ENCODE assay signal across 17 cellular contexts in genomic region chr17:9979463-9979995, GRCh38.
DNase-seq lines count a peak whose midpoint lies in the region; ATAC-seq and TF ChIP-seq lines count a peak whose summit lies in the region.
"Had no signal": no experiment of that assay in that cellular context is flagged by ENCODE, and none has a peak within 500 bp of the region (broad histone marks: within the 10 kb centered on the region; RNA-seq: fewer than 3 reads in every experiment).

No MANE protein-coding gene starts in this region.

- no peak overlapping the region for H3K4me3 ChIP-seq in NB4 (ENCODE audit: low read depth, low read length)

- DNase-seq in CD14-positive monocyte (ENCODE audit: low spot score), result no peak
- peak; percentile 39 for DNase-seq in NB4 (ENCODE audit: low read depth)
- no peak for DNase-seq in immature natural killer cell
- DNase-seq in progenitor cell of endocrine pancreas (ENCODE audit: low spot score, unreplicated experiment), result no peak
- no peak for DNase-seq in RPMI8226
- DNase-seq in Calu3, result no peak
- DNase-seq in stimulated activated CD4-positive, alpha-beta T cell treated with anti-CD3 and anti-CD28 coated beads, Interleukin-2, amount 100 ng/mL, for 48 hours, result no peak
- DNase-seq: BE2C, NCI-H1092, NCI-H1694, NCI-H446 treated with DMSO at 0.1 percent for 48 hours, NCI-H748 treated with DMSO at 0.1 percent for 48 hours, PC-3, Right ventricle myocardium superior, SK-N-SH had no signal

- CTCF ChIA-PET in Calu3 (lab: Charles Lee), result no interaction called here

- H3K4me3 Mint-ChIP-seq in CD14-positive monocyte (no peak overlapping the region), immature natural killer cell (no peak overlapping the region), progenitor cell of endocrine pancreas (ENCODE audit: low read depth) (no peak overlapping the region), Calu3 (ENCODE audit: low read depth, unreplicated experiment) (no peak overlapping the region)
- H3K4me3 Mint-ChIP-seq: IgD-negative memory B cell had no signal

- peaks cover 49 to 86% of the 10 kb centered on the region in 2 donors for H3K36me3 Mint-ChIP-seq in CD14-positive monocyte
- H3K36me3 Mint-ChIP-seq in immature natural killer cell, result peaks cover 4 to 10% (median 4%) of the 10 kb centered on the region in 3 donors
- no peaks in the 10 kb centered on the region for H3K36me3 Mint-ChIP-seq in progenitor cell of endocrine pancreas (ENCODE audit: insufficient read depth)
- no peaks in the 10 kb centered on the region for H3K36me3 Mint-ChIP-seq in Calu3 (ENCODE audit: insufficient read depth, unreplicated experiment)
- H3K36me3 Mint-ChIP-seq: IgD-negative memory B cell had no signal

- H3K9me3 Mint-ChIP-seq in CD14-positive monocyte (peaks cover 0 to 2% (median 0%) of the 10 kb centered on the region in 7 donors), immature natural killer cell (no peaks in the 10 kb centered on the region), progenitor cell of endocrine pancreas (ENCODE audit: low read depth) (no peaks in the 10 kb centered on the region), Calu3 (ENCODE audit: low read depth, unreplicated experiment) (no peaks in the 10 kb centered on the region)
- H3K9me3 Mint-ChIP-seq: IgD-negative memory B cell had no signal

- TF ChIP-seq CTCF in CD14-positive monocyte (IDR thresholded peaks at IDR 0.05), result no peak
- TF ChIP-seq CTCF in NB4 (IDR thresholded peaks at IDR 0.05; ENCODE audit: low read depth, low read length), result no peak
- TF ChIP-seq CTCF in progenitor cell of endocrine pancreas (IDR thresholded peaks at IDR 0.05; ENCODE audit: unreplicated experiment), result no peak
- TF ChIP-seq CTCF in Calu3 (IDR thresholded peaks at IDR 0.05; ENCODE audit: unreplicated experiment), result no peak

- TF ChIP-seq POLR2A in NB4 (IDR thresholded peaks at IDR 0.05; ENCODE audit: extremely low read depth, insufficient read length), result no peak

- H3K27ac Mint-ChIP-seq in CD14-positive monocyte (peak overlapping the region in 5 of 7 donors; percentile 70 to 76 (median 73)), immature natural killer cell (peak overlapping the region in 4 of 6 donors; percentile 43 to 61 (median 49)), progenitor cell of endocrine pancreas (peak overlapping the region; percentile 51), Calu3 (ENCODE audit: unreplicated experiment) (no peak overlapping the region)
- H3K27ac Mint-ChIP-seq: IgD-negative memory B cell had no signal

- H3K4me1 Mint-ChIP-seq in CD14-positive monocyte, result peaks cover 54% of the 10 kb centered on the region
- H3K4me1 Mint-ChIP-seq in immature natural killer cell, result peaks cover 43 to 63% of the 10 kb centered on the region in 2 donors
- no peaks in the 10 kb centered on the region for H3K4me1 Mint-ChIP-seq in progenitor cell of endocrine pancreas (ENCODE audit: low read depth)
- H3K4me1 Mint-ChIP-seq in Calu3 (ENCODE audit: low read depth, unreplicated experiment), result no peaks in the 10 kb centered on the region

- intact Hi-C loops in CD14-positive monocyte (cut with micrococcal nuclease), result loop anchor here in 1 of 2 donors (5.0 kb wide), 1 partner anchor 83 kb away; no protein-coding TSS in a partner anchor
- intact Hi-C loops in Calu3 (cut with micrococcal nuclease; ENCODE audit: unreplicated experiment), result loop anchor here (10.0 kb wide), 1 partner anchor 135 kb away; no protein-coding TSS in a partner anchor

- BruUV-seq in Calu3 (replicated peaks; lab: Mats Ljungman, UMichigan), result no TSS peak

- no peak for ATAC-seq in GM21786 (IDR thresholded peaks at IDR 0.05; ENCODE audit: unreplicated experiment)
- ATAC-seq: PC-3 had no signal

- H3K27me3 Mint-ChIP-seq in CD14-positive monocyte (ENCODE audit: low read depth in 3 of 3), result peaks cover 0 to 2% (median 1%) of the 10 kb centered on the region in 3 donors
- H3K27me3 Mint-ChIP-seq in immature natural killer cell (ENCODE audit: low read depth in 3 of 3), result peaks cover 0 to 7% (median 1%) of the 10 kb centered on the region in 3 donors
- peaks cover 12% of the 10 kb centered on the region for H3K27me3 Mint-ChIP-seq in progenitor cell of endocrine pancreas
- H3K27me3 Mint-ChIP-seq in Calu3 (ENCODE audit: unreplicated experiment), result peaks cover 6% of the 10 kb centered on the region
